33 cellular contexts compared by ENCODE assay signal in the genomic region with DNA sequence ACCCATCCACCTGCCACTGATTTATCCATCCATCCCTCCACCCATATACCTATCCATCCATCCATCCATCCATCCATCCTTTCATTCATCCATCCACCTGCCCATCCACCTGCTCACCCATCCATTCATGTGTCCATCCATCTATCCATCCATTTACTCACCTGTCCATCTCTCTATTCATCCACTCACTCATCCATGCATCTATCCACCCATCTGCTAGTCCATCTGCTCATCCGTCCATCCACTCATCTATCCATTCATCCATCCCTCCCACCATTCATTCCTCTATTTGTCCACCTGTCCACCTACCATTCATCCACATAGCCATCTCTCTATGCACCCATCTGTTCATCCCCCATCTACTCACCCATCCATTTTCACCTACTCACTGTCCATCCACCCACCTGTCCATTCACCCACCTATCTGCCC. TPM values are rescaled to one million over a fixed set of nuclear protein-coding genes. Genes with fewer than 3 reads are reported as not detected.
DNase-seq lines count a peak whose midpoint lies in the region; ATAC-seq, FAIRE-seq and TF ChIP-seq lines count a peak whose summit lies in the region.
"Had no signal": no experiment of that assay in that cellular context is flagged by ENCODE, and none has a peak within 500 bp of the region (broad histone marks: within the 10 kb centered on the region; RNA-seq: fewer than 3 reads in every experiment).

No MANE protein-coding gene starts in this region.

- no peak for ATAC-seq in K562
- no peak for ATAC-seq in GM18520 (IDR thresholded peaks at IDR 0.05; ENCODE audit: unreplicated experiment)
- ATAC-seq in natural killer cell treated with Interleukin-12 subunit alpha and Interleukin-12 subunit beta and Interleukin-15 and Interleukin-18, amount 100 ng/mL, for 72 hours = no peak
- no peak for ATAC-seq in GM21515 (IDR thresholded peaks at IDR 0.05; ENCODE audit: unreplicated experiment)
- ATAC-seq: GM12878 had no signal

- H4K20me1 ChIP-seq in K562 (replicated peaks; ENCODE audit: control insufficient read depth, insufficient read depth, low read length) (peaks cover 22% of the 10 kb centered on the region), H1 (replicated peaks in 1 of 2; ENCODE audit: control insufficient read depth in 1 of 2, insufficient read depth in 2 of 2, low read length in 2 of 2) (no peaks in the 10 kb centered on the region)
- H4K20me1 ChIP-seq: BLaER1 had no signal

- no peak overlapping the region for H3K14ac ChIP-seq in H1 (ENCODE audit: insufficient read length)

- H3K27ac Mint-ChIP-seq in natural killer cell treated with Interleukin-12 subunit alpha and Interleukin-12 subunit beta and Interleukin-15 and Interleukin-18, amount 100 ng/mL, for 72 hours = no peak overlapping the region
- H3K27ac Mint-ChIP-seq: CD14-positive monocyte; CD4-positive, alpha-beta memory T cell; CD4-positive, CD25-positive, alpha-beta regulatory T cell had no signal

- TF ChIP-seq CTCF in HEK293 (tag by site-specific recombination; IDR thresholded peaks at IDR 0.05) = no peak
- TF ChIP-seq CTCF in K562 (IDR thresholded peaks at IDR 0.05 in 2 of 3, conservative IDR thresholded peaks at IDR 0.05 in 1 of 3; ENCODE audit: insufficient read depth in 2 of 3, low read depth in 1 of 3, low read length in 3 of 3) = no peak
- TF ChIP-seq CTCF in H1 (IDR thresholded peaks at IDR 0.05; ENCODE audit: control extremely low read depth in 1 of 3, insufficient read depth in 1 of 3, low read depth in 1 of 3, low read length in 3 of 3) = no peak

- no peak overlapping the region for H2BK15ac ChIP-seq in H1 (ENCODE audit: low read length)

- H3K36me3 ChIP-seq in HEK293 (ENCODE audit: control insufficient read depth in 2 of 2, insufficient read depth in 1 of 2, low read length in 2 of 2) (no peaks in the 10 kb centered on the region), K562 (ENCODE audit: control insufficient read depth, insufficient read depth, low read length) (no peaks in the 10 kb centered on the region), H1 (ENCODE audit: control insufficient read depth in 2 of 4, insufficient read depth in 4 of 4, low read length in 3 of 4) (no peaks in the 10 kb centered on the region)
- H3K36me3 ChIP-seq: BE2C, BLaER1 had no signal

- H3K9me3 Mint-ChIP-seq in natural killer cell treated with Interleukin-12 subunit alpha and Interleukin-12 subunit beta and Interleukin-15 and Interleukin-18, amount 100 ng/mL, for 72 hours = no peaks in the 10 kb centered on the region
- H3K9me3 Mint-ChIP-seq: CD14-positive monocyte; CD4-positive, alpha-beta memory T cell; CD4-positive, CD25-positive, alpha-beta regulatory T cell; CD8-positive, alpha-beta memory T cell had no signal

- H3K4me1 Mint-ChIP-seq in natural killer cell treated with Interleukin-12 subunit alpha and Interleukin-12 subunit beta and Interleukin-15 and Interleukin-18, amount 100 ng/mL, for 72 hours (ENCODE audit: low read depth in 2 of 2) = no peaks in the 10 kb centered on the region
- H3K4me1 Mint-ChIP-seq: CD4-positive, alpha-beta memory T cell; CD4-positive, CD25-positive, alpha-beta regulatory T cell; CD8-positive, alpha-beta memory T cell had no signal

- TF ChIP-seq POLR2A in K562 (conservative IDR thresholded peaks at IDR 0.05) (no peak), H1 (IDR thresholded peaks at IDR 0.05; ENCODE audit: control extremely low read depth in 1 of 2, low read depth in 2 of 2, low read length in 2 of 2) (no peak)

- no peak overlapping the region for H3K56ac ChIP-seq in H1 (replicated peaks; ENCODE audit: insufficient read length, low read depth, low read length)

- H3K4ac ChIP-seq in H1 (replicated peaks; ENCODE audit: insufficient read length, low read depth, low read length) = no peak overlapping the region

- DNase-seq in NCI-H69 (lab: John Stamatoyannopoulos, UW) (peak; percentile 45), K562 (ENCODE audit: extremely low read depth in 1 of 4, low spot score in 3 of 4) (no peak), H1 (ENCODE audit: low read depth in 1 of 2, low spot score in 2 of 2) (no peak), KG1 (lab: John Stamatoyannopoulos, UW) (no peak)
- no peak for DNase-seq in natural killer cell treated with Interleukin-12 subunit alpha and Interleukin-12 subunit beta and Interleukin-15 and Interleukin-18, amount 100 ng/mL, for 72 hours (ENCODE audit: low spot score)
- DNase-seq: 8988T; ACHN; BE2C; C1 segment of cervical spinal cord; CD4-positive, alpha-beta memory T cell; CD4-positive, CD25-positive, alpha-beta regulatory T cell; CD8-positive, alpha-beta memory T cell; COR-L47; DMS 273 treated with DMSO at 0.1 percent for 48 hours; DMS153; DMS53; DMS79; DND-41; EL; GDM1 had no signal

- no peak overlapping the region for H3K18ac ChIP-seq in H1 (ENCODE audit: extremely low read depth, low read length)

- no peak overlapping the region for H3K27ac ChIP-seq in HEK293 (ENCODE audit: extremely low read depth, low read depth, low read length)
- no peak overlapping the region for H3K27ac ChIP-seq in K562 (ENCODE audit: extremely low read depth, low read depth, low read length)
- no peak overlapping the region for H3K27ac ChIP-seq in H1 (ENCODE audit: low read depth, low read length)
- H3K27ac ChIP-seq: BLaER1 had no signal

- no peak overlapping the region for H3K23ac ChIP-seq in H1 (ENCODE audit: insufficient read length)

- no peak overlapping the region for H4K5ac ChIP-seq in H1 (ENCODE audit: insufficient read length, low read depth, low read length)

- H3K23me2 ChIP-seq in H1 (ENCODE audit: low read depth, low read length) = peaks cover 6% of the 10 kb centered on the region; the same call in 1 of the 2 replicates

- H2BK5ac ChIP-seq in H1 (ENCODE audit: low read depth, low read length) = no peak overlapping the region

- peaks cover 10% of the 10 kb centered on the region for H3K4me1 ChIP-seq in HEK293 (ENCODE audit: control insufficient read depth, insufficient read depth, low read length)
- peaks cover 4 to 49% of the 10 kb centered on the region in 2 experiments; a peak in 3 of 5 replicates for H3K4me1 ChIP-seq in K562 (replicated peaks in 1 of 2; ENCODE audit: control insufficient read depth in 2 of 2, insufficient read depth in 2 of 2, low read length in 2 of 2)
- peaks cover 0 to 16% (median 11%) of the 10 kb centered on the region in 4 experiments; a peak in 6 of 7 replicates for H3K4me1 ChIP-seq in H1 (replicated peaks in 1 of 4; ENCODE audit: control insufficient read depth in 3 of 4, insufficient read depth in 4 of 4, low read length in 3 of 4)

- H3K27me3 Mint-ChIP-seq in natural killer cell treated with Interleukin-12 subunit alpha and Interleukin-12 subunit beta and Interleukin-15 and Interleukin-18, amount 100 ng/mL, for 72 hours = no peaks in the 10 kb centered on the region
- H3K27me3 Mint-ChIP-seq: CD4-positive, alpha-beta memory T cell; CD8-positive, alpha-beta memory T cell had no signal

- 0 out of 2 replicates have a peak overlapping the region, but pooled peaks have one; percentile 39 for H2AK5ac ChIP-seq in H1 (ENCODE audit: low read depth, low read length)

- H2BK20ac ChIP-seq in H1 (ENCODE audit: low read length) = no peak overlapping the region

- H3K27me3 ChIP-seq in K562 (ENCODE audit: control insufficient read depth in 2 of 2, insufficient read depth in 2 of 2, low read length in 2 of 2) = peaks cover 80 to 89% of the 10 kb centered on the region in 2 experiments
- H3K27me3 ChIP-seq in H1 (replicated peaks in 1 of 4; ENCODE audit: control insufficient read depth in 3 of 4, extremely low read depth in 1 of 4, insufficient read depth in 3 of 4, low read length in 3 of 4) = no peaks in the 10 kb centered on the region
- H3K27me3 ChIP-seq: BE2C, BLaER1 had no signal

- POLR2A ChIA-PET in HEK293 (lab: Yijun Ruan, JAX) = no interaction called here
- POLR2A ChIA-PET in K562 (lab: Yijun Ruan, JAX) = interaction anchor here (0.8 to 1.6 kb wide), 3 partner anchors 10 to 13 kb away, joined by 3 to 6 read pairs (median 4); no protein-coding TSS in a partner anchor
- POLR2A ChIA-PET in H1 (lab: Charles Lee; ENCODE audit: partially characterized antibody) = no interaction called here

- CTCF ChIA-PET in HEK293 (lab: Yijun Ruan, JAX) (interaction anchor here (0.7 to 1.1 kb wide), 2 partner anchors 13 to 118 kb away, joined by 3 to 4 read pairs; no protein-coding TSS in a partner anchor), K562 (lab: Yijun Ruan, JAX; ENCODE audit: low intra/inter-chr PET ratio) (interaction anchor here (0.6 to 0.7 kb wide), 2 partner anchors 38 to 607 kb away, joined by 3 read pairs; no protein-coding TSS in a partner anchor), H1 (lab: Charles Lee; ENCODE audit: partially characterized antibody) (interaction anchor here (1.1 to 1.5 kb wide), 2 partner anchors 13 to 40 kb away, joined by 3 to 6 read pairs; no protein-coding TSS in a partner anchor)

- H4K8ac ChIP-seq in H1 (ENCODE audit: extremely low read depth, insufficient read depth, low read length) = no peak overlapping the region

- H3K4me3 ChIP-seq in HEK293 (ENCODE audit: low read depth, low read length) (no peak overlapping the region), K562 (no peak overlapping the region), H1 (ENCODE audit: extremely low read depth in 1 of 4, insufficient read depth in 2 of 4, low read depth in 3 of 4, low read length in 4 of 4) (no peak overlapping the region)
- H3K4me3 ChIP-seq: BLaER1, GM12878 had no signal

- intact Hi-C loops in K562 (cut with micrococcal nuclease) = no loop called here

- no peaks in the 10 kb centered on the region for H3K36me3 Mint-ChIP-seq in natural killer cell treated with Interleukin-12 subunit alpha and Interleukin-12 subunit beta and Interleukin-15 and Interleukin-18, amount 100 ng/mL, for 72 hours
- H3K36me3 Mint-ChIP-seq: CD14-positive monocyte; CD4-positive, alpha-beta memory T cell; CD4-positive, CD25-positive, alpha-beta regulatory T cell; CD8-positive, alpha-beta memory T cell had no signal

- H3K79me1 ChIP-seq in H1 (ENCODE audit: low read depth, low read length) = no peaks in the 10 kb centered on the region

- no TSS peak for BruUV-seq in K562 (replicated peaks; lab: Mats Ljungman, UMichigan)

- H3K79me2 ChIP-seq in K562 (ENCODE audit: control insufficient read depth, insufficient read depth, low read length) (no peaks in the 10 kb centered on the region), H1 (ENCODE audit: control insufficient read depth in 1 of 2, insufficient read depth in 2 of 2, low read length in 2 of 2) (no peaks in the 10 kb centered on the region)

- in situ Hi-C loops in K562 (cut with MboI) = no loop called here

- no peaks in the 10 kb centered on the region for H3K9me1 ChIP-seq in K562 (ENCODE audit: control insufficient read depth, insufficient read depth, low read length)

- FAIRE-seq in K562 (lab: Jason Lieb, UNC) (no peak), H1 (lab: Jason Lieb, UNC) (no peak)
- FAIRE-seq: A204.1, GM12878, GM12892, GM18507, GM19239 had no signal

- H2AFZ ChIP-seq in K562 (ENCODE audit: low read depth, low read length) (no peak overlapping the region), H1 (ENCODE audit: low read length) (no peak overlapping the region)

- TF ChIP-seq EP300 in K562 (IDR thresholded peaks at IDR 0.05; ENCODE audit: low read length) (no peak), H1 (IDR thresholded peaks at IDR 0.05; ENCODE audit: borderline replicate concordance in 1 of 2, low read depth in 2 of 2, low read length in 2 of 2) (no peak)

- H3K9ac ChIP-seq in K562 (ENCODE audit: insufficient read depth in 1 of 2, low read depth in 2 of 2, low read length in 2 of 2) (no peak overlapping the region), H1 (replicated peaks in 1 of 4; ENCODE audit: extremely low read depth in 1 of 4, low read depth in 3 of 4, low read length in 3 of 4) (no peak overlapping the region)
- H3K9ac ChIP-seq: BLaER1 had no signal

- no peak overlapping the region for H2BK120ac ChIP-seq in H1 (replicated peaks; ENCODE audit: low read depth, low read length)

- TF ChIP-seq RAD21 in K562 (CRISPR knock-in tag; conservative IDR thresholded peaks at IDR 0.05 in 1 of 2, IDR thresholded peaks at IDR 0.05 in 1 of 2) (no peak), H1 (IDR thresholded peaks at IDR 0.05 in 1 of 2, conservative IDR thresholded peaks at IDR 0.05 in 1 of 2; ENCODE audit: low read depth in 2 of 2, low read length in 2 of 2) (no peak)

- H2BK12ac ChIP-seq in H1 (ENCODE audit: low read depth, low read length) = no peak overlapping the region

- WGBS in K562 (ENCODE audit: insufficient coverage, low coverage, missing lambda C conversion rate) = 0% methylated on average over 1 of the region's 1 CpG
- WGBS in H1 (ENCODE audit: extremely low coverage in 1 of 2, insufficient coverage in 1 of 2, insufficient read length in 1 of 2, insufficient replicate concordance in 2 of 2, low coverage in 1 of 2, low lambda C conversion rate in 2 of 2, missing lambda C conversion rate in 1 of 2), 2 experiments = 93% methylated on average over 1 of the region's 1 CpG; no CpG with 5 or more reads in 1 of the 2 experiments

- H3K9me3 ChIP-seq in HEK293 (ENCODE audit: control insufficient read depth, insufficient read depth, low read depth, low read length) = no peaks in the 10 kb centered on the region
- no peaks in the 10 kb centered on the region for H3K9me3 ChIP-seq in K562 (replicated peaks; ENCODE audit: control insufficient read depth, insufficient read depth, low read depth, low read length)
- no peaks in the 10 kb centered on the region for H3K9me3 ChIP-seq in H1 (ENCODE audit: insufficient read depth in 2 of 2, low read depth in 1 of 2, low read length in 1 of 2)
- H3K9me3 ChIP-seq: BE2C, BLaER1 had no signal

- H3K4me2 ChIP-seq in K562 (ENCODE audit: insufficient read depth, low read length) (no peak overlapping the region), H1 (ENCODE audit: insufficient read depth in 1 of 2, low read depth in 2 of 2, low read length in 2 of 2) (no peak overlapping the region)

- no peak overlapping the region for H4K91ac ChIP-seq in H1 (replicated peaks; ENCODE audit: insufficient read length, low read length)

- H3K4me3 Mint-ChIP-seq in natural killer cell treated with Interleukin-12 subunit alpha and Interleukin-12 subunit beta and Interleukin-15 and Interleukin-18, amount 100 ng/mL, for 72 hours = no peak overlapping the region
- H3K4me3 Mint-ChIP-seq: CD14-positive monocyte; CD4-positive, alpha-beta memory T cell; CD4-positive, CD25-positive, alpha-beta regulatory T cell; CD8-positive, alpha-beta memory T cell had no signal

RNA-seq across cellular contexts. Expression of gene CCDC188, which starts 48.6 kb away (rescaled TPM):
- not detected in 2 replicates for total RNA-seq in K562 (2011; cell fraction: chromatin; rRNA removed; ENCODE audit: low replicate concordance)
- total RNA-seq in K562 (2011; cell fraction: nucleolus; rRNA removed) = not detected in 2 replicates
- total RNA-seq in K562 (2011; cell fraction: nucleoplasm; rRNA removed) = not detected in 2 replicates
- total RNA-seq in K562 (2014; rRNA removed) (not detected in 2 replicates), K562 (2014; rRNA removed; fragmentation: Illumina TruSeq; extraction: Trizol) (not detected in 2 replicates), K562 (2015; rRNA removed; fragmentation: Illumina TruSeq; extraction: Trizol) (not detected in 2 replicates), K562 (2021) (not detected in 2 replicates)
- polyA plus RNA-seq in K562 (2011; rRNA removed) (not detected in 2 replicates), K562 (2014; fragmentation: Illumina TruSeq; extraction: Trizol) (not detected in 2 replicates), K562 (2014; fragmentation: Nextera tagmentation; extraction: Ambion mirVana) (not detected), K562 (2014; rRNA removed) (not detected in 2 replicates), H1 (2011; rRNA removed) (not detected in 2 replicates)
- polyA plus RNA-seq in K562 (2011; cell fraction: cytosol; rRNA removed) = not detected in 2 replicates
- polyA plus RNA-seq in K562 (2011; cell fraction: nucleus; rRNA removed) = not detected in 2 replicates
- polyA plus RNA-seq in K562 (2012) = 0.26 TPM in 1 of 2 replicates, not detected in the other
- not detected in 2 replicates for polyA minus RNA-seq in K562 (2011; rRNA and poly(A)+ RNA removed)
- polyA minus RNA-seq in K562 (2011; cell fraction: cytosol; rRNA and poly(A)+ RNA removed) = not detected in 2 replicates
- not detected in 2 replicates for polyA minus RNA-seq in K562 (2011; cell fraction: nucleus; rRNA and poly(A)+ RNA removed)
- not detected in 2 replicates for total RNA-seq in H1 (2021; fragmentation: NEBNext Ultra II Directional; extraction: Animal tissue kit (Norgen Biotek cat#: 25700))
- not detected for polyA plus RNA-seq in H1 (2011; cell fraction: cytosol; rRNA removed)
- polyA plus RNA-seq in H1 (2011; cell fraction: nucleus; rRNA removed) = not detected
- polyA plus RNA-seq in H1 (2012, experiment 1 of 2) = 0.22 TPM in 1 of 4 replicates, not detected in the others
- not detected for polyA plus RNA-seq in H1 (2012, experiment 2 of 2)
- not detected for polyA plus RNA-seq in H1 (2013, experiment 1 of 2)
- polyA plus RNA-seq in H1 (2013, experiment 2 of 2) = not detected
- polyA minus RNA-seq in H1 (2011; rRNA and poly(A)+ RNA removed) = not detected in 2 replicates
- polyA minus RNA-seq in H1 (2011; cell fraction: cytosol; rRNA and poly(A)+ RNA removed) = not detected
- polyA minus RNA-seq in H1 (2011; cell fraction: nucleus; rRNA and poly(A)+ RNA removed) = not detected
- under 1 TPM in 1 of 2 donors, not detected in 1; 0.36 TPM for total RNA-seq in natural killer cell treated with Interleukin-12 subunit alpha and Interleukin-12 subunit beta and Interleukin-15 and Interleukin-18, amount 100 ng/mL, for 72 hours
- total RNA-seq: A673; CD4-positive, alpha-beta memory T cell; CD8-positive, alpha-beta memory T cell; G401; GM12878 had no signal
- polyA plus RNA-seq: AG04450; CD14-positive monocyte; CD4-positive, alpha-beta memory T cell; CD4-positive, CD25-positive, alpha-beta regulatory T cell; CD8-positive, alpha-beta memory T cell; GM12878 had no signal

Comparison
In these comparisons a context has a peak if more than half of its experiments do, and no peak if none do; other contexts are left out.
1. Of the 44 proteins assayed by ChIP-seq in both K562 and HEK293: peak only in K562: ZBTB26 and ZEB2; only in HEK293: ZBTB17; in both: none; in neither: 41.